ENCODE assay signal across 8 cellular contexts in the genomic region with DNA sequence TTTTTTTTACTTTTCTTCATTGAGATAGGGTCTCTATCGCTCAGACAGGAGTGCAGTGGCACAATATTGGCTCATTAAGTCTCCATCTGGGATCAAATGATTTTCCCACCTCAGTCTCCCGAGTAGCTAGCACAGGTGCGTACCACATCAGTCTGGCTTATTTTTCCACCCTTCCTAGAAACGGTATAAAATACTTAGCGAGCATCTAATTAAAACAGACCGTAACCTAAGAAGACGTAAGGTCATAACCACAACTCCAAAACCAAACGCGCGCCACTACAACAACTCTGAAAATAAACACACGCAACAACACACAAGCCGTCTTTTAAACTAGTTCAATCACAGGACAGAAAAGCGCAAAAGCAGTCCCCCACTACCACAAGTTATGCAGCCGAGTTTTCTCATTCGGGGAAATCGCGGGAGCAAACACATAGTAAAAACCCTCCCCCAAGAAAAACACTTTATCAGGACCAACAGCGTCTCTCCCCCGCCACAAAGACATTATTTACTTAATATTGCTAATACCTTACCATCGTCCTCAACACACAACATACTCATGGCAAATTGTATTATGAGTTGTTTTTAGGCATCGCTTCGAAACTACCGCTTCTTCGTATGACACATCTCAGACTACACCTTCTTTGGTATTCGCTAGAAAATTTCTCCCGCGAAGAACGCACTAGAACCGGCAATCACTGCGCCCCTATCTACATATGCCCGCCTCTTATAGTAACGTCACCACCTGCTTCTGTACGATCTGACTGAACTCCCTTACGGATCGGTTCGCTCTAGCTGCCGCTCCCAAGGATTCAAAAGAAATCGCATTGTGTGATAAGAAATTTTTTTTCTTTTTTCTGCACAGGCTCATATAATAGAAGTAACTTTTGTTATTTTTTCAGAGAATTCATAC. TPM values are rescaled to one million over a fixed set of nuclear protein-coding genes. Genes with fewer than 3 reads are reported as not detected.
A peak's percentile ranks its signal among the peaks of the same experiment; 100 is the strongest.
DNase-seq lines count a peak whose midpoint lies in the region; ATAC-seq and TF ChIP-seq lines count a peak whose summit lies in the region.

No MANE protein-coding gene starts in this region.

- ATAC-seq in GM19023 (IDR thresholded peaks at IDR 0.05; ENCODE audit: unreplicated experiment) (peak; percentile 69), HG03354 (IDR thresholded peaks at IDR 0.05; ENCODE audit: poor library complexity, severe bottlenecking, unreplicated experiment) (peak; percentile 73), left colon (peak; percentile 97)

- intact Hi-C loops in left colon (cut with DNase I, micrococcal nuclease): no loop called here

- peak overlapping the region; percentile 23 for H3K4me3 ChIP-seq in AG09309 (ENCODE audit: control insufficient read depth, low read depth, low read length)

- no peak for TF ChIP-seq CTCF in AG09309 (IDR thresholded peaks at IDR 0.05; ENCODE audit: control insufficient read depth, insufficient read depth, low read depth, low read length, missing control alignments)

- DNase-seq in AG09309 (ENCODE audit: low read depth) (peak; percentile 82), NCI-H510A (lab: John Stamatoyannopoulos, UW) (peak; percentile 84), dedifferentiated amniotic fluid mesenchymal stem cell (ENCODE audit: extremely low spot score) (peak; percentile 79), left colon (peak; percentile 68 to 73)
- DNase-seq in activated CD4-positive, alpha-beta T cell treated with anti-CD3 and anti-CD28 coated beads for 48 hours: peak; percentile 84
- peak; percentile 36 to 67 for DNase-seq in stimulated activated CD4-positive, alpha-beta T cell treated with anti-CD3 and anti-CD28 coated beads, Interleukin-1b, Interleukin-23, amount 100 ng/mL, for 4 hours (ENCODE audit: low read depth in 2 of 2)

RNA-seq across cellular contexts. Expression of a gene that starts 32.8 kb away (rescaled TPM):
- total RNA-seq in left colon: under 1 TPM in 1 of 2 donors, not detected in 1; 0.06 TPM

RNA-seq across cellular contexts. Expression of a gene that starts 33.3 kb away (rescaled TPM):
- total RNA-seq in left colon: 1 to 10 TPM; 7.6 to 8.1 TPM

Comparison
In these comparisons a context has a peak if more than half of its experiments do, and no peak if none do; other contexts are left out.
1. Peak in every context shown above with its lines: DNase-seq, ATAC-seq and H3K4me3 ChIP-seq.